In genomic region chr1:16175610-16176553, GRCh38 we compare ENCODE assay signal across 8 cellular contexts. TPM values are rescaled to one million over a fixed set of nuclear protein-coding genes. Genes with fewer than 3 reads are reported as not detected.
DNase-seq lines count a peak whose midpoint lies in the region; ATAC-seq and TF ChIP-seq lines count a peak whose summit lies in the region.

No MANE protein-coding gene starts in this region.

- H3K9me3 ChIP-seq in Caco-2 (no peaks in the 10 kb centered on the region), Peyer's patch (no peaks in the 10 kb centered on the region), esophagus (ENCODE audit: control insufficient read depth in 2 of 2, insufficient read depth in 1 of 2, low read depth in 1 of 2, low read length in 1 of 2) (no peaks in the 10 kb centered on the region)

- peak overlapping the region; percentile 62 to 87 (median 79) for H3K27ac ChIP-seq in Peyer's patch
- H3K27ac ChIP-seq in esophagus (ENCODE audit: low read depth in 2 of 2, low read length in 1 of 2): peak overlapping the region; percentile 90 to 97

- H3K36me3 ChIP-seq in Caco-2 (ENCODE audit: control insufficient read depth, insufficient read depth, low read length) (no peaks in the 10 kb centered on the region), Peyer's patch (no peaks in the 10 kb centered on the region), esophagus (ENCODE audit: control insufficient read depth in 2 of 2, insufficient read depth in 2 of 2, low read length in 1 of 2) (no peaks in the 10 kb centered on the region)

- DNase-seq in Caco-2 (no peak), Peyer's patch (peak; percentile 41 to 88 (median 82)), myocyte (ENCODE audit: low read depth) (peak; percentile 87), NCI-H2171 (lab: John Stamatoyannopoulos, UW) (no peak)
- no peak for DNase-seq in stimulated activated CD4-positive, alpha-beta T cell treated with anti-CD3 and anti-CD28 coated beads, Interleukin-12 subunit alpha, Interleukin-12 subunit beta, amount 100 ng/mL, for 4 hours
- no peak for DNase-seq in activated T-cell treated with anti-CD3 and anti-CD28 coated beads, Interleukin-2, amount 50 U/mL, for 4 hours
- no peak for DNase-seq in activated CD4-positive, alpha-beta T cell treated with anti-CD3 and anti-CD28 coated beads, Interleukin-2, amount 50 U/mL, for 1 hour

- H3K4me3 ChIP-seq in Caco-2 (ENCODE audit: low read depth, low read length) (no peak overlapping the region), Peyer's patch (no peak overlapping the region), esophagus (ENCODE audit: low read depth in 1 of 2, low read length in 2 of 2) (no peak overlapping the region)

- peaks cover 37% of the 10 kb centered on the region for H3K4me1 Mint-ChIP-seq in Caco-2 (ENCODE audit: low read depth, unreplicated experiment)
- H3K4me1 Mint-ChIP-seq in activated T-cell treated with anti-CD3 and anti-CD28 coated beads, Interleukin-2, amount 50 U/mL, for 4 hours (ENCODE audit: low read depth): no peaks in the 10 kb centered on the region

- BruUV-seq in Caco-2 (replicated peaks; lab: Mats Ljungman, UMichigan): no TSS peak

- H3K27me3 ChIP-seq in Caco-2 (replicated peaks; ENCODE audit: control insufficient read depth, insufficient read depth, low read length): no peaks in the 10 kb centered on the region
- H3K27me3 ChIP-seq in Peyer's patch: no peaks in the 10 kb centered on the region
- H3K27me3 ChIP-seq in esophagus (ENCODE audit: control insufficient read depth in 1 of 2, insufficient read depth in 2 of 2, low read length in 2 of 2): no peaks in the 10 kb centered on the region

- no peaks in the 10 kb centered on the region for H3K9me3 Mint-ChIP-seq in Caco-2 (ENCODE audit: unreplicated experiment)
- H3K9me3 Mint-ChIP-seq in activated T-cell treated with anti-CD3 and anti-CD28 coated beads, Interleukin-2, amount 50 U/mL, for 4 hours: no peaks in the 10 kb centered on the region

- H3K4me3 Mint-ChIP-seq in Caco-2 (ENCODE audit: unreplicated experiment): no peak overlapping the region
- H3K4me3 Mint-ChIP-seq in activated T-cell treated with anti-CD3 and anti-CD28 coated beads, Interleukin-2, amount 50 U/mL, for 4 hours: no peak overlapping the region

- H3K27me3 Mint-ChIP-seq in Caco-2 (ENCODE audit: insufficient read depth, unreplicated experiment): no peaks in the 10 kb centered on the region
- H3K27me3 Mint-ChIP-seq in activated T-cell treated with anti-CD3 and anti-CD28 coated beads, Interleukin-2, amount 50 U/mL, for 4 hours (ENCODE audit: low read depth): no peaks in the 10 kb centered on the region

- peaks cover 9% of the 10 kb centered on the region for H3K36me3 Mint-ChIP-seq in Caco-2 (ENCODE audit: insufficient read depth, unreplicated experiment)
- no peaks in the 10 kb centered on the region for H3K36me3 Mint-ChIP-seq in activated T-cell treated with anti-CD3 and anti-CD28 coated beads, Interleukin-2, amount 50 U/mL, for 4 hours (ENCODE audit: insufficient read depth)

- H3K4me1 ChIP-seq in Caco-2: peaks cover 57% of the 10 kb centered on the region
- H3K4me1 ChIP-seq in Peyer's patch: peaks cover 0 to 74% (median 14%) of the 10 kb centered on the region in 4 donors
- H3K4me1 ChIP-seq in esophagus (ENCODE audit: control insufficient read depth in 2 of 2, insufficient read depth in 2 of 2, low read length in 1 of 2): peaks cover 19 to 46% of the 10 kb centered on the region in 2 donors

- TF ChIP-seq POLR2A in Peyer's patch (IDR thresholded peaks at IDR 0.05): no peak

- H3K27ac Mint-ChIP-seq in Caco-2 (ENCODE audit: unreplicated experiment): peak overlapping the region; percentile 1

- TF ChIP-seq CTCF in Caco-2 (IDR thresholded peaks at IDR 0.05; ENCODE audit: insufficient read depth in 1 of 2, low read depth in 1 of 2, low read length in 1 of 2, severe bottlenecking in 1 of 2, unreplicated experiment in 1 of 2): no peak
- no peak for TF ChIP-seq CTCF in Peyer's patch (IDR thresholded peaks at IDR 0.05)

- no peak for ATAC-seq in activated T-cell treated with anti-CD3 and anti-CD28 coated beads, Interleukin-2, amount 50 U/mL, for 4 hours

- POLR2A ChIA-PET in Caco-2 (lab: Charles Lee): no interaction called here

- CTCF ChIA-PET in Caco-2 (lab: Charles Lee): no interaction called here

- WGBS in esophagus, 2 donors: 14 to 26% methylated on average over 24 of the region's 24 CpGs

- intact Hi-C loops in Caco-2 (cut with micrococcal nuclease; ENCODE audit: unreplicated experiment): no loop called here

RNA-seq across cellular contexts. Expression of gene EPHA2, which starts 20.0 kb away (rescaled TPM):
- total RNA-seq in Caco-2 (2022): 31.2 and 37.8 TPM in 2 replicates
- total RNA-seq in Peyer's patch: 10 to 100 TPM; 23.5 to 42.6 (median 35.5) TPM
- polyA plus RNA-seq in esophagus: 100 to 1,000 TPM; 111 to 133 TPM
- total RNA-seq in myocyte: 18.1 and 25.2 TPM in 2 replicates
- 32.6 TPM for polyA plus RNA-seq in myocyte (2012)
- under 1 TPM; 0.29 to 0.35 (median 0.33) TPM for total RNA-seq in activated T-cell treated with anti-CD3 and anti-CD28 coated beads, Interleukin-2, amount 50 U/mL, for 4 hours

RNA-seq across cellular contexts. Expression of gene ARHGEF19, which starts 36.6 kb away (rescaled TPM):
- total RNA-seq in Caco-2 (2022) (7.7 and 8.0 TPM in 2 replicates), Peyer's patch (10 to 100 TPM in 1 of 4 donors, 1 to 10 TPM in 3; 6.0 to 16.5 (median 7.3) TPM), myocyte (0.31 and 0.67 TPM in 2 replicates)
- 10 to 100 TPM; 20.1 to 31.1 TPM for polyA plus RNA-seq in esophagus
- 1.2 TPM for polyA plus RNA-seq in myocyte (2012)
- 10 to 100 TPM; 10.6 to 16.6 (median 11.1) TPM for total RNA-seq in activated T-cell treated with anti-CD3 and anti-CD28 coated beads, Interleukin-2, amount 50 U/mL, for 4 hours

Comparison
In these comparisons a context has a peak if more than half of its experiments do, and no peak if none do; other contexts are left out.
1. DNase-seq: peak in Peyer's patch (3 of 3) and myocyte (single experiment); none in Caco-2 (0 of 2), stimulated activated CD4-positive, alpha-beta T cell treated with anti-CD3 and anti-CD28 coated beads, Interleukin-12 subunit alpha, Interleukin-12 subunit beta, amount 100 ng/mL, for 4 hours (single experiment), activated T-cell treated with anti-CD3 and anti-CD28 coated beads, Interleukin-2, amount 50 U/mL, for 4 hours (single experiment), NCI-H2171 (single experiment) and activated CD4-positive, alpha-beta T cell treated with anti-CD3 and anti-CD28 coated beads, Interleukin-2, amount 50 U/mL, for 1 hour (single experiment).
2. RNA of gene EPHA2, which starts 20.0 kb away (total RNA-seq): 23.5 to 42.6 TPM in Peyer's patch, 31.2 to 37.8 TPM in Caco-2 and 18.1 to 25.2 TPM in myocyte; 0.29 to 0.35 TPM in activated T-cell treated with anti-CD3 and anti-CD28 coated beads, Interleukin-2, amount 50 U/mL, for 4 hours; every median in the first group is over 10 times any median in the second.